13 cellular contexts compared by ENCODE assay signal in the genomic region with DNA sequence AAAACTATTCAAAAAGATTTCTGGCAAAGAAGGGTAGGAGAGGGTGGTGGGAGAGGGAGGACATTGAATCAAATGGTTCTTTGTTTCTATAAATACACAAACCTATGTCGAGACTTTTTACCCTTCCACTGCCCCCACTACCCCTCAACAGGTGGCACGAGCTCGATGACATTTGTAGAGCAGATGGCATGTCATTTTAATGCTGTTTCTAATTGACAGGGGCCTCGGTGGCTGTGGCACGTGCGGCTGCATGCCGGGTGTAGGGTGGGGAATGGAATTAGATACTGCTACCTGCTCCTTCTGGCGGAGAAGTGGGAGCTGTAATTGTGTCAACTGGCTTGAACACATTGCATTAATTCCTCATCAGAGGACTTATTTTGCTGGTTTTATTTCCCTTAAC. TPM values are rescaled to one million over a fixed set of nuclear protein-coding genes. Genes with fewer than 3 reads are reported as not detected.
"Had no signal": no experiment of that assay in that cellular context is flagged by ENCODE, and none has a peak within 500 bp of the region (broad histone marks: within the 10 kb centered on the region; RNA-seq: fewer than 3 reads in every experiment).

No MANE protein-coding gene starts in this region.

- H3K9me3 ChIP-seq: gastroesophageal sphincter, upper lobe of left lung had no signal

- ATAC-seq: activated CD4-positive, CD25-positive, alpha-beta regulatory T cell treated with anti-CD3 and anti-CD28 coated beads, Interleukin-2, amount 50 U/mL, for 24 hours; gastroesophageal sphincter; naive thymus-derived CD8-positive, alpha-beta T cell; right cardiac atrium; stimulated activated memory B cell treated with anti-CD40 and anti-IgM and Interleukin-4, amounts not matched to agents 10 μg/mL and 1 μg/mL and 100 μg/mL, for 72 hours had no signal

- H3K27ac ChIP-seq: epithelial cell of prostate, gastroesophageal sphincter, upper lobe of left lung had no signal

- H3K4me3 ChIP-seq: gastroesophageal sphincter, upper lobe of left lung had no signal

- H3K36me3 ChIP-seq: gastroesophageal sphincter, upper lobe of left lung had no signal

- H3K4me1 ChIP-seq: gastroesophageal sphincter, upper lobe of left lung had no signal

- H3K27me3 ChIP-seq: gastroesophageal sphincter, upper lobe of left lung had no signal

- DNase-seq: activated naive CD4-positive, alpha-beta T cell treated with anti-CD3 and anti-CD28 coated beads, Interleukin-2, amount 10 ng/mL, durations not matched to agents 7 days and 5 days; cortex of kidney; effector memory CD4-positive, alpha-beta T cell; kidney; naive thymus-derived CD8-positive, alpha-beta T cell; occipital lobe; right cardiac atrium; T-helper 2 cell had no signal

RNA-seq across cellular contexts. Expression of gene SASH1, which starts 29.2 kb away (rescaled TPM):
- total RNA-seq: naive thymus-derived CD8-positive, alpha-beta T cell had no signal
- polyA plus RNA-seq: naive thymus-derived CD8-positive, alpha-beta T cell had no signal
